In the genomic region with DNA sequence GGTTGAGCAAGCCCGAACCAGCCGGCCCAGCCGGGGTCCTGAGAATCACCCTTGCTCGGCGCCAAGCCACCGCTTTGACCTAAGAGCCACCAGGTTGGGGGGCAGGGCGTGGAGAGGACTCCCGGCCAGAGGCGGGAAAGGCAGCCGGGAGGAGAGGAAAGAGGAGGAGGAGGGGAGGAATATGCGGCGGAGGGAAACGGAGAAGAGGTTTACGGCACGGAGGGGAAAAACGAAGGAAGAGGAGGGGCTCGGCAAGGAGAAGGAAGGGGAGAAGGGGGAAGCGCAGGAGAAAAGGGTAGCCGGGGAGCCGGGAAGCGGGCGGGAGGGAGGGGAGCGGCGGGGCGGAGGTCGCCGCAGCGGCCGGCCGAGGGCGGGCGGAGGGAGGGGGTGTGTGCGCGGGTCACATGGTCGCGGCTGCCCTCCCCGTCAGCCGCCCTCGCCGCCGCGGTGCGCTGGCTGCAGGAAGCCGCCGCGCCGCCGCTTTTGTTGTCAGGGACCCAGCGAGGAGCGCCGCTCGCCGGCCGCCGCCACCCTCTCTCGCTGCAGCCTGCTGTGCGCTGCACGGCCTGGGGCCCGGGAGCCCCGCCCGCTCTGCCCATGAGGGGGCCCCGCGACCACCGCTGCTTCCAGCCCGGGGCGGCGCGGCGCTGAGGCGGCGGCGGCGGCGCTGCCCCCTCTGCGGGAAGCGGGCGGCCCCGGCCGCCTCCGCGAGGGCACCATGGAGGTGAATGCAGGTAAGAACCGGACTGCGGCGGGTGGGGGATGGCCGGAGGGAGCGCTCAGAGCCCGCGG, we compare ENCODE assay signal across 8 cellular contexts. TPM values are rescaled to one million over a fixed set of nuclear protein-coding genes. Genes with fewer than 3 reads are reported as not detected.
A peak's percentile ranks its signal among the peaks of the same experiment; 100 is the strongest.
DNase-seq lines count a peak whose midpoint lies in the region; ATAC-seq and TF ChIP-seq lines count a peak whose summit lies in the region.

Gene NR1D2 (plus strand): TSS at position 426 of the 792 bp plus-strand sequence. CDS start 293 bp downstream, at position 719.

- peak; percentile 31 for DNase-seq in AG09309 (ENCODE audit: low read depth)
- DNase-seq in NCI-H446 treated with DMSO at 0.1 percent for 48 hours (lab: John Stamatoyannopoulos, UW), result peak; percentile 55
- DNase-seq in activated CD4-positive, alpha-beta T cell treated with anti-CD3 and anti-CD28 coated beads, Interleukin-2, amount 50 U/mL, for 24 hours (ENCODE audit: low read depth in 1 of 2, low spot score in 1 of 2), result peak; percentile 43 to 49
- peak; percentile 87 for DNase-seq in dermis blood vessel endothelial cell
- DNase-seq in stimulated activated CD4-positive, alpha-beta T cell treated with anti-CD3 and anti-CD28 coated beads, Interleukin-4, amount 100 ng/mL, for 1 hour, result peak; percentile 78

- no peaks in the 10 kb centered on the region for H3K27me3 ChIP-seq in liver (ENCODE audit: control insufficient read depth in 4 of 4, insufficient read depth in 4 of 4, low read length in 3 of 4)

- WGBS in liver, result under 1% methylated on average over 87 of the region's 88 CpGs

- H3K4me1 ChIP-seq in liver (ENCODE audit: control insufficient read depth in 4 of 4, insufficient read depth in 4 of 4, low read length in 3 of 4), result peaks cover 8 to 44% (median 38%) of the 10 kb centered on the region in 4 donors

- no peaks in the 10 kb centered on the region for H3K9me3 ChIP-seq in liver (ENCODE audit: control insufficient read depth in 4 of 4, low read length in 3 of 4)

- H3K36me3 ChIP-seq in liver (ENCODE audit: control insufficient read depth in 4 of 4, insufficient read depth in 3 of 4, low read depth in 1 of 4, low read length in 3 of 4), result no peaks in the 10 kb centered on the region

- H3K27ac ChIP-seq in liver (ENCODE audit: low read depth in 1 of 2, low read length in 2 of 2), result peak within 1 kb of the TSS; percentile 81 to 92

- H3K4me3 ChIP-seq in AG09309 (ENCODE audit: control insufficient read depth, low read depth, low read length), result peak within 1 kb of the TSS; percentile 92
- H3K4me3 ChIP-seq in liver (ENCODE audit: low read depth in 1 of 3, low read length in 3 of 3), result peak within 1 kb of the TSS; percentile 80 to 94 (median 84)

- TF ChIP-seq RAD21 in liver (IDR thresholded peaks at IDR 0.05), result no peak

- TF ChIP-seq CTCF in AG09309 (IDR thresholded peaks at IDR 0.05; ENCODE audit: control insufficient read depth, insufficient read depth, low read depth, low read length, missing control alignments) (no peak), liver (IDR thresholded peaks at IDR 0.05; ENCODE audit: low read depth, low read length, missing input control) (no peak)

- ATAC-seq in GM18861 (IDR thresholded peaks at IDR 0.05; ENCODE audit: unreplicated experiment), result peak; percentile 36
- peak; percentile 52 for ATAC-seq in HG03066 (IDR thresholded peaks at IDR 0.05; ENCODE audit: low read depth, unreplicated experiment)

- H3K9ac ChIP-seq in liver (ENCODE audit: low read depth in 1 of 2, low read length in 2 of 2), result peak within 1 kb of the TSS; percentile 48 to 64

TF ChIP-seq in liver, 16 proteins besides CTCF, POLR2A, EP300 and RAD21:
- no peak for TF ChIP-seq YY1 (IDR thresholded peaks at IDR 0.05)

RNA-seq across cellular contexts. Expression of gene NR1D2, which starts in this region (rescaled TPM):
- total RNA-seq in dermis blood vessel endothelial cell (46.3 and 50.5 TPM in 2 replicates), liver (10 to 100 TPM in 1 of 2 donors, 1 to 10 TPM in 1; 8.8 to 25.5 TPM)
- 1 to 10 TPM; 7.3 to 9.7 TPM for polyA plus RNA-seq in liver

Comparison
In these comparisons a context has a peak if more than half of its experiments do, and no peak if none do; other contexts are left out.
1. Peak in every context shown above with its lines: DNase-seq, ATAC-seq, H3K4me3 ChIP-seq and H3K27ac ChIP-seq.
2. DNase-seq: peak in every context shown above with its lines; median percentile 87 in dermis blood vessel endothelial cell; 78 in stimulated activated CD4-positive, alpha-beta T cell treated with anti-CD3 and anti-CD28 coated beads, Interleukin-4, amount 100 ng/mL, for 1 hour; 55 in NCI-H446 treated with DMSO at 0.1 percent for 48 hours; 46 in activated CD4-positive, alpha-beta T cell treated with anti-CD3 and anti-CD28 coated beads, Interleukin-2, amount 50 U/mL, for 24 hours; 31 in AG09309.